Comparison of ENCODE assay signal across 22 cellular contexts in genomic region chr3:50314342-50314741, GRCh38. TPM values are rescaled to one million over a fixed set of nuclear protein-coding genes. Genes with fewer than 3 reads are reported as not detected.
A peak's percentile ranks its signal among the peaks of the same experiment; 100 is the strongest.
DNase-seq lines count a peak whose midpoint lies in the region; ATAC-seq and TF ChIP-seq lines count a peak whose summit lies in the region.
"Had no signal": no experiment of that assay in that cellular context is flagged by ENCODE, and none has a peak within 500 bp of the region (broad histone marks: within the 10 kb centered on the region; RNA-seq: fewer than 3 reads in every experiment).

No MANE protein-coding gene starts in this region.

- TF ChIP-seq CTCF in natural killer cell (IDR thresholded peaks at IDR 0.05): no peak
- TF ChIP-seq CTCF in parathyroid adenoma (IDR thresholded peaks at IDR 0.05): no peak
- TF ChIP-seq CTCF in adrenal gland (IDR thresholded peaks at IDR 0.05): no peak

- no peak for ATAC-seq in natural killer cell treated with Interleukin-12 subunit alpha and Interleukin-12 subunit beta and Interleukin-15 and Interleukin-18, amount 100 ng/mL, for 72 hours
- ATAC-seq in natural killer cell (no peak), left ventricle myocardium superior (peak; percentile 37), HG02884 (IDR thresholded peaks at IDR 0.05; ENCODE audit: unreplicated experiment) (no peak)
- ATAC-seq: T-cell had no signal

- no peak overlapping the region for H3K9ac ChIP-seq in parathyroid adenoma

- peak overlapping the region in 1 of 2 donors; percentile 10 for H3K27ac Mint-ChIP-seq in natural killer cell treated with Interleukin-12 subunit alpha and Interleukin-12 subunit beta and Interleukin-15 and Interleukin-18, amount 100 ng/mL, for 72 hours
- H3K27ac Mint-ChIP-seq in natural killer cell: peak overlapping the region in 1 of 2 donors; percentile 33

- peaks cover 20% of the 10 kb centered on the region for H3K4me1 ChIP-seq in parathyroid adenoma
- H3K4me1 ChIP-seq in adrenal gland (replicated peaks in 1 of 2): peaks cover 24 to 30% of the 10 kb centered on the region in 2 donors

- H3K27me3 ChIP-seq in parathyroid adenoma (ENCODE audit: control insufficient read depth, insufficient read depth, low read length) (no peaks in the 10 kb centered on the region), adrenal gland (no peaks in the 10 kb centered on the region)
- H3K27me3 ChIP-seq: cardiac muscle cell, esophagus muscularis mucosa had no signal

- no peaks in the 10 kb centered on the region for H3K27me3 Mint-ChIP-seq in natural killer cell treated with Interleukin-12 subunit alpha and Interleukin-12 subunit beta and Interleukin-15 and Interleukin-18, amount 100 ng/mL, for 72 hours
- H3K27me3 Mint-ChIP-seq in natural killer cell (ENCODE audit: low read depth in 2 of 2): no peaks in the 10 kb centered on the region
- H3K27me3 Mint-ChIP-seq: CD4-positive, alpha-beta T cell; T-cell had no signal

- peak; percentile 37 for DNase-seq in natural killer cell treated with Interleukin-12 subunit alpha and Interleukin-12 subunit beta and Interleukin-15 and Interleukin-18, amount 100 ng/mL, for 72 hours (ENCODE audit: low spot score)
- DNase-seq in natural killer cell (no peak), left ventricle myocardium superior (no peak), adrenal gland (no peak), D341Med (ENCODE audit: low spot score) (no peak)
- no peak for DNase-seq in stimulated activated naive CD4-positive, alpha-beta T cell treated with Interleukin-2 at 50 U/mL for 16 hours (lab: John Stamatoyannopoulos, UW)
- DNase-seq: activated CD4-positive, alpha-beta T cell treated with anti-CD3 and anti-CD28 coated beads for 48 hours; CD4-positive, alpha-beta T cell; IMR-90; kidney; NCI-H1436; NCI-H2171 treated with DMSO at 0.1 percent for 48 hours; NCI-H526; retina; SHP77; stimulated activated CD8-positive, alpha-beta memory T cell treated with anti-CD3 and anti-CD28 coated beads, Interleukin-4, amount 100 ng/mL, for 48 hours; T-cell had no signal

- H3K27ac ChIP-seq in parathyroid adenoma (peak overlapping the region; percentile 37), adrenal gland (no peak overlapping the region)
- H3K27ac ChIP-seq: cardiac muscle cell, esophagus muscularis mucosa had no signal

- H3K36me3 ChIP-seq in parathyroid adenoma (ENCODE audit: control insufficient read depth, insufficient read depth, low read length) (no peaks in the 10 kb centered on the region), adrenal gland (replicated peaks in 1 of 2) (peaks cover 0 to 25% of the 10 kb centered on the region in 2 donors)

- intact Hi-C loops in natural killer cell (cut with micrococcal nuclease) (no loop called here), left ventricle myocardium superior (cut with micrococcal nuclease) (no loop called here), adrenal gland (cut with DNase I) (no loop called here)

- H3K4me3 ChIP-seq in parathyroid adenoma (ENCODE audit: low read depth, low read length) (no peak overlapping the region), adrenal gland (no peak overlapping the region)
- H3K4me3 ChIP-seq: cardiac muscle cell, esophagus muscularis mucosa had no signal

- no peak for TF ChIP-seq POLR2A in adrenal gland (IDR thresholded peaks at IDR 0.05)

- H3K79me2 ChIP-seq in parathyroid adenoma: peaks cover 6% of the 10 kb centered on the region

- H3K4me1 Mint-ChIP-seq in natural killer cell treated with Interleukin-12 subunit alpha and Interleukin-12 subunit beta and Interleukin-15 and Interleukin-18, amount 100 ng/mL, for 72 hours (ENCODE audit: low read depth in 2 of 2): peaks cover 11 to 20% of the 10 kb centered on the region in 2 donors
- peaks cover 19 to 21% of the 10 kb centered on the region in 2 donors for H3K4me1 Mint-ChIP-seq in natural killer cell

- no peaks in the 10 kb centered on the region for H3K36me3 Mint-ChIP-seq in natural killer cell treated with Interleukin-12 subunit alpha and Interleukin-12 subunit beta and Interleukin-15 and Interleukin-18, amount 100 ng/mL, for 72 hours
- no peaks in the 10 kb centered on the region for H3K36me3 Mint-ChIP-seq in natural killer cell
- H3K36me3 Mint-ChIP-seq: T-cell had no signal

- H3K9me3 ChIP-seq in parathyroid adenoma (ENCODE audit: control insufficient read depth, low read length) (no peaks in the 10 kb centered on the region), adrenal gland (replicated peaks in 1 of 3) (no peaks in the 10 kb centered on the region)
- H3K9me3 ChIP-seq: esophagus muscularis mucosa had no signal

- WGBS in adrenal gland, 4 donors: 77 to 88% (median 85%) methylated on average over 3 of the region's 3 CpGs

- H3K4me3 Mint-ChIP-seq in natural killer cell treated with Interleukin-12 subunit alpha and Interleukin-12 subunit beta and Interleukin-15 and Interleukin-18, amount 100 ng/mL, for 72 hours: no peak overlapping the region
- no peak overlapping the region for H3K4me3 Mint-ChIP-seq in natural killer cell
- H3K4me3 Mint-ChIP-seq: CD4-positive, alpha-beta T cell; T-cell had no signal

- no peaks in the 10 kb centered on the region for H3K9me3 Mint-ChIP-seq in natural killer cell treated with Interleukin-12 subunit alpha and Interleukin-12 subunit beta and Interleukin-15 and Interleukin-18, amount 100 ng/mL, for 72 hours
- no peaks in the 10 kb centered on the region for H3K9me3 Mint-ChIP-seq in natural killer cell
- H3K9me3 Mint-ChIP-seq: CD4-positive, alpha-beta T cell; T-cell had no signal

- no peak overlapping the region for H2AFZ ChIP-seq in parathyroid adenoma

- no peak overlapping the region for H3K4me2 ChIP-seq in parathyroid adenoma (ENCODE audit: low read length)

RNA-seq across cellular contexts. Expression of gene HYAL2, which starts 8.2 kb away (rescaled TPM):
- 10 to 100 TPM in 1 of 2 donors, 1 to 10 TPM in 1; 5.6 to 11.1 TPM for total RNA-seq in natural killer cell treated with Interleukin-12 subunit alpha and Interleukin-12 subunit beta and Interleukin-15 and Interleukin-18, amount 100 ng/mL, for 72 hours
- total RNA-seq in natural killer cell (1 to 10 TPM; 1.2 to 3.7 (median 3.1) TPM), left ventricle myocardium superior (36.0 TPM), adrenal gland (100 to 1,000 TPM in 4 of 8 donors, 10 to 100 TPM in 4; 62.9 to 186 (median 99.8) TPM)
- polyA plus RNA-seq in adrenal gland: 100 to 1,000 TPM in 2 of 3 donors, 10 to 100 TPM in 1; 28.0 to 147 (median 109) TPM

RNA-seq across cellular contexts. Expression of gene HYAL1, which starts 11.0 kb away (rescaled TPM):
- under 1 TPM; 0.25 to 0.26 TPM for total RNA-seq in natural killer cell treated with Interleukin-12 subunit alpha and Interleukin-12 subunit beta and Interleukin-15 and Interleukin-18, amount 100 ng/mL, for 72 hours
- 1 to 10 TPM in 1 of 3 donors, under 1 TPM in 1, not detected in 1; 0.82 to 1.2 TPM for total RNA-seq in natural killer cell
- total RNA-seq in left ventricle myocardium superior: 70.0 TPM
- 10 to 100 TPM; 19.9 to 50.5 (median 36.8) TPM for total RNA-seq in adrenal gland
- 10 to 100 TPM in 2 of 3 donors, 1 to 10 TPM in 1; 9.7 to 50.1 (median 16.5) TPM for polyA plus RNA-seq in adrenal gland
- total RNA-seq: M059J had no signal

RNA-seq across cellular contexts. Expression of gene TUSC2, which starts 13.7 kb away (rescaled TPM):
- 10 to 100 TPM; 26.9 to 31.9 TPM for total RNA-seq in natural killer cell treated with Interleukin-12 subunit alpha and Interleukin-12 subunit beta and Interleukin-15 and Interleukin-18, amount 100 ng/mL, for 72 hours
- total RNA-seq in natural killer cell: 10 to 100 TPM; 18.4 to 23.4 (median 21.3) TPM
- total RNA-seq in left ventricle myocardium superior: 30.7 TPM
- 10 to 100 TPM; 29.0 to 64.3 (median 35.6) TPM for total RNA-seq in adrenal gland
- polyA plus RNA-seq in adrenal gland: 10 to 100 TPM; 28.8 to 35.5 (median 31.9) TPM

RNA-seq across cellular contexts. Expression of gene HYAL3, which starts 15.1 kb away (rescaled TPM):
- total RNA-seq in natural killer cell treated with Interleukin-12 subunit alpha and Interleukin-12 subunit beta and Interleukin-15 and Interleukin-18, amount 100 ng/mL, for 72 hours: 1 to 10 TPM; 5.5 to 5.6 TPM
- total RNA-seq in natural killer cell (1 to 10 TPM in 2 of 3 donors, under 1 TPM in 1; 0.93 to 2.0 (median 1.2) TPM), left ventricle myocardium superior (0.92 TPM), adrenal gland (1 to 10 TPM; 1.7 to 5.4 (median 3.4) TPM)
- polyA plus RNA-seq in adrenal gland: 1 to 10 TPM; 2.5 to 6.8 (median 3.2) TPM

RNA-seq across cellular contexts. Expression of gene NAA80, which starts 15.1 kb away (rescaled TPM):
- 10 to 100 TPM; 13.2 to 15.7 TPM for total RNA-seq in natural killer cell treated with Interleukin-12 subunit alpha and Interleukin-12 subunit beta and Interleukin-15 and Interleukin-18, amount 100 ng/mL, for 72 hours
- total RNA-seq in natural killer cell: 10 to 100 TPM; 22.2 to 30.3 (median 29.6) TPM
- total RNA-seq in left ventricle myocardium superior: 6.7 TPM
- 10 to 100 TPM in 6 of 8 donors, 1 to 10 TPM in 2; 9.8 to 17.9 (median 11.0) TPM for total RNA-seq in adrenal gland
- 10 to 100 TPM in 2 of 3 donors, 1 to 10 TPM in 1; 6.0 to 19.8 (median 14.0) TPM for polyA plus RNA-seq in adrenal gland

Comparison
In these comparisons a context has a peak if more than half of its experiments do, and no peak if none do; other contexts are left out.
1. RNA of gene HYAL1, which starts 11.0 kb away (total RNA-seq): 70.0 TPM in left ventricle myocardium superior (single experiment) and 19.9 to 50.5 TPM in adrenal gland; 0.82 to 1.2 TPM in natural killer cell and 0.25 to 0.26 TPM in natural killer cell treated with Interleukin-12 subunit alpha and Interleukin-12 subunit beta and Interleukin-15 and Interleukin-18, amount 100 ng/mL, for 72 hours; every median in the first group is over 4 times any median in the second.